1 cellular context compared by ENCODE assay signal in the genomic region with DNA sequence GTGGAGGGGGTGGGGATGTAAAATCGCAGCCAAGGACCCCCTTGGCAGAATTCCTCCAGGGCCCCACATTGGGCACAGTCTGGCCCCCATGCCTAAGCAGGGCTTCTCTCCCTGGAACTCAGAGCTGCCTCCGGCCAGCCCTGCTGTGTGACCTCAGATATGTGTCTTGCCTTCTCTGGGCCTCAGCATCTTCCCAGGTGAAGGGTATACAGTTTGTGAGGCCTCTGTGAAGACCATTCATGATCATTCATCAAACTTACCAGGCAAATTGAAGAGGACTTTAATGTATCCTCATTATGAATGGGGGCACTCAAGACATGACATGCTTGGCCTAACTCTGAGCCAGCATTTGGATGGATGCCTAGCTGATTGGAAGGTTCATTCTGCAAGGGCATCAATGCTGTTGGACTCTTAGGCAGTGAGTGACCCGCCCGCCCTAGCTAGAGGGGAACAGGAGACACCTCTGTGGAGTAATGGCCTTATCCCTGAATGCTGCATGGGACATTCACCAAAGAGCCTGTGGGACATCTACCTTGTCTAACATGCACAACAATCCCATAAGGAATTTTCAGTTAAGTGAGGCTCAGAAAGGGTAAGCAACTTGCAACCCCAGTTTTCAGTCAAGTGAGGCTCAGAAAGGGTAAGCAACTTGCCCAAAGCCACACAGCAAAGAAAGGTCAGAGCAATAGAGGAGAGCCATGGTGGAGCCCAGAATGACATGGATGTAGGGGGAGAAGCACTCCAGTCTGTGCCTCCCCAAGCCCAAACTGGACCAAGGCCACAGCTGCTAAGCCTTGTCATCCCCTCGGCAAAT.
TF ChIP-seq lines count a peak whose summit lies in the region.

No MANE protein-coding gene starts in this region.

TF ChIP-seq in SK-N-SH, 30 proteins besides CTCF, POLR2A, EP300 and RAD21 (continued from another document):
- TF ChIP-seq, protein P1, sequence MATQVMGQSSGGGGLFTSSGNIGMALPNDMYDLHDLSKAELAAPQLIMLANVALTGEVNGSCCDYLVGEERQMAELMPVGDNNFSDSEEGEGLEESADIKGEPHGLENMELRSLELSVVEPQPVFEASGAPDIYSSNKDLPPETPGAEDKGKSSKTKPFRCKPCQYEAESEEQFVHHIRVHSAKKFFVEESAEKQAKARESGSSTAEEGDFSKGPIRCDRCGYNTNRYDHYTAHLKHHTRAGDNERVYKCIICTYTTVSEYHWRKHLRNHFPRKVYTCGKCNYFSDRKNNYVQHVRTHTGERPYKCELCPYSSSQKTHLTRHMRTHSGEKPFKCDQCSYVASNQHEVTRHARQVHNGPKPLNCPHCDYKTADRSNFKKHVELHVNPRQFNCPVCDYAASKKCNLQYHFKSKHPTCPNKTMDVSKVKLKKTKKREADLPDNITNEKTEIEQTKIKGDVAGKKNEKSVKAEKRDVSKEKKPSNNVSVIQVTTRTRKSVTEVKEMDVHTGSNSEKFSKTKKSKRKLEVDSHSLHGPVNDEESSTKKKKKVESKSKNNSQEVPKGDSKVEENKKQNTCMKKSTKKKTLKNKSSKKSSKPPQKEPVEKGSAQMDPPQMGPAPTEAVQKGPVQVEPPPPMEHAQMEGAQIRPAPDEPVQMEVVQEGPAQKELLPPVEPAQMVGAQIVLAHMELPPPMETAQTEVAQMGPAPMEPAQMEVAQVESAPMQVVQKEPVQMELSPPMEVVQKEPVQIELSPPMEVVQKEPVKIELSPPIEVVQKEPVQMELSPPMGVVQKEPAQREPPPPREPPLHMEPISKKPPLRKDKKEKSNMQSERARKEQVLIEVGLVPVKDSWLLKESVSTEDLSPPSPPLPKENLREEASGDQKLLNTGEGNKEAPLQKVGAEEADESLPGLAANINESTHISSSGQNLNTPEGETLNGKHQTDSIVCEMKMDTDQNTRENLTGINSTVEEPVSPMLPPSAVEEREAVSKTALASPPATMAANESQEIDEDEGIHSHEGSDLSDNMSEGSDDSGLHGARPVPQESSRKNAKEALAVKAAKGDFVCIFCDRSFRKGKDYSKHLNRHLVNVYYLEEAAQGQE (IDR thresholded peaks at IDR 0.05; ENCODE audit: low read depth, low read length): no peak
- no peak for TF ChIP-seq NFIC (IDR thresholded peaks at IDR 0.05; ENCODE audit: borderline replicate concordance)
TF ChIP-seq in SK-N-SH: peak in this region for 0.
